1 cellular context compared by ENCODE assay signal in genomic region chr2:177332041-177332991, GRCh38.
TF ChIP-seq lines count a peak whose summit lies in the region.

No MANE protein-coding gene starts in this region.

TF ChIP-seq in K562, 482 proteins besides CTCF, POLR2A, EP300 and RAD21 (continued from another document):
- TF ChIP-seq ZBTB40 (IDR thresholded peaks at IDR 0.05) (0 out of 2 replicates have a peak, but pooled peaks have one; percentile 29), ZBTB40 (CRISPR knock-in tag; IDR thresholded peaks at IDR 0.05) (no peak), SRSF7 (optimal IDR thresholded peaks at IDR 0.05; ENCODE audit: low read depth, low read length) (no peak), ELF1 (tag; IDR thresholded peaks at IDR 0.05) (peak; percentile 51), TRIM24 (IDR thresholded peaks at IDR 0.05) (peak in 1 of 2 experiments; percentile 31; a peak in 1 of 4 replicates), SPI1 (IDR thresholded peaks at IDR 0.05; ENCODE audit: borderline replicate concordance, low read depth, low read length) (peak; percentile 45; the same call in 1 of the 2 replicates), CREM (IDR thresholded peaks at IDR 0.05; ENCODE audit: low read depth) (0 out of 2 replicates have a peak, but pooled peaks have one; percentile 22), KHSRP (IDR thresholded peaks at IDR 0.05) (no peak), GABPA (tag; conservative IDR thresholded peaks at IDR 0.05; ENCODE audit: low read depth) (peak; percentile 24), ADNP (tag; IDR thresholded peaks at IDR 0.05) (no peak)
